ENCODE assay signal across 19 cellular contexts in the genomic region with DNA sequence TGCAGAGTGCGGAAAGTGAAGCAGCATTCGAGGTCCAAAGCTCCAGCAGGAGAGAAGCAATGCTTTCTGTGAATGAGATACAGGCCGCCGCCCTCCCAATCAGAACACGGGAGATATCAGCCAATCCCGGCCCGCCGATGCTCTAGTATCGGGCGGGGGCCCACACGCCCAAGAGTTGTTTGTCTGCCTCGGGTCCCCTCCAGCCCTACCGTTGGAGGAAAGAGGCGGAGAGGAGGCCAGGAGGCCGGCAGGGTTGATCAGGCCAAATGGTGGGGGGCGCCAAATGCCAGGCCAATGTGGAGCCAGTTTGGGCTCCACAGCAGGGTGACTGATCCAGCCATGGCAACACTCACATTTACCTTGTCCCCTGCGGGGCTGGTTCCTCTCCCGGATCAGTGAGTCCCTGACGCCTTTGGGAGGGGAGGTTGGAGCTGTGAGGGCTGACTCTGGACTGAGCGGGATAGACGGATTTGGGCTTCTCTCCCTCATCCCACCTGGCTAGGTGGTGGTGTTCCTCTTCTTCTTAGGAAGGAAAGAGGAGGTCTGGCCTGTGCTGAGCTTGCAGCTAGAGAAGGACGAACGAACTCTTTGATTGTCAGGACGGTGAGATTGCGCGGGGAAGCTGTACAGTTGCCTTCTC. TPM values are rescaled to one million over a fixed set of nuclear protein-coding genes. Genes with fewer than 3 reads are reported as not detected.
A peak's percentile ranks its signal among the peaks of the same experiment; 100 is the strongest.
DNase-seq lines count a peak whose midpoint lies in the region; ATAC-seq and TF ChIP-seq lines count a peak whose summit lies in the region.
"Had no signal": no experiment of that assay in that cellular context is flagged by ENCODE, and none has a peak within 500 bp of the region (broad histone marks: within the 10 kb centered on the region; RNA-seq: fewer than 3 reads in every experiment).

No MANE protein-coding gene starts in this region.

- no peak overlapping the region for H3K9ac ChIP-seq in smooth muscle cell (ENCODE audit: low read depth)

- WGBS in esophagus muscularis mucosa = 84% methylated on average over 25 of the region's 26 CpGs
- WGBS in smooth muscle cell (ENCODE audit: low lambda C conversion rate) = 94% methylated on average over 26 of the region's 26 CpGs

- no peak for TF ChIP-seq CTCF in esophagus muscularis mucosa (IDR thresholded peaks at IDR 0.05)
- TF ChIP-seq CTCF in smooth muscle cell (IDR thresholded peaks at IDR 0.05; ENCODE audit: borderline replicate concordance, insufficient read depth, poor library complexity, severe bottlenecking) = no peak

- H2AFZ ChIP-seq in smooth muscle cell (ENCODE audit: low read depth) = no peak overlapping the region

- H3K9me3 ChIP-seq in esophagus muscularis mucosa = no peaks in the 10 kb centered on the region
- H3K9me3 ChIP-seq in smooth muscle cell (replicated peaks; ENCODE audit: low read depth) = no peaks in the 10 kb centered on the region
- H3K9me3 ChIP-seq: BE2C, Caco-2 had no signal

- TF ChIP-seq EP300 in esophagus muscularis mucosa (IDR thresholded peaks at IDR 0.05) = no peak

- intact Hi-C loops in esophagus muscularis mucosa (cut with DNase I) (no loop called here), sciatic nerve (cut with DNase I) (no loop called here)

- H3K27me3 ChIP-seq in esophagus muscularis mucosa (no peaks in the 10 kb centered on the region), smooth muscle cell (ENCODE audit: low read depth) (no peaks in the 10 kb centered on the region)
- H3K27me3 ChIP-seq: BE2C had no signal

- H3K4me3 ChIP-seq in esophagus muscularis mucosa (no peak overlapping the region), smooth muscle cell (no peak overlapping the region)

- no peak overlapping the region for H3K4me2 ChIP-seq in smooth muscle cell

- ATAC-seq in sciatic nerve (no peak), GM18519 (IDR thresholded peaks at IDR 0.05; ENCODE audit: low FRiP score, unreplicated experiment) (no peak)
- ATAC-seq: HepG2, PC-3 had no signal

- peak; percentile 9 to 10 for DNase-seq in activated T-cell treated with anti-CD3 and anti-CD28 coated beads, Interleukin-2, amount 50 U/mL, for 48 hours
- no peak for DNase-seq in activated T-cell treated with anti-CD3 and anti-CD28 coated beads, Interleukin-2, amount 50 U/mL, for 1 hour
- DNase-seq in esophagus muscularis mucosa (ENCODE audit: extremely low spot score) (peak; percentile 66), sciatic nerve (ENCODE audit: low spot score) (peak; percentile 53), NCI-H1417 treated with DMSO at 0.1 percent for 48 hours (lab: John Stamatoyannopoulos, UW) (no peak), smooth muscle cell (lab: John Stamatoyannopoulos, UW; ENCODE audit: unreplicated experiment) (no peak)
- DNase-seq: BE2C; CD4-positive, alpha-beta T cell; KG1; MV-4-11; NCI-H187; NCI-H2107; NCI-H524; PC-3; RPMI8226; SHP77 treated with DMSO at 0.1 percent for 48 hours had no signal

- H3K79me2 ChIP-seq in smooth muscle cell (ENCODE audit: low read depth) = no peaks in the 10 kb centered on the region

- H3K4me1 ChIP-seq in esophagus muscularis mucosa (no peaks in the 10 kb centered on the region), smooth muscle cell (ENCODE audit: low read depth) (no peaks in the 10 kb centered on the region)
- H3K4me1 ChIP-seq: BE2C had no signal

- no peaks in the 10 kb centered on the region for H3F3A ChIP-seq in smooth muscle cell (ENCODE audit: low read depth)

- no peaks in the 10 kb centered on the region for H4K20me1 ChIP-seq in smooth muscle cell (ENCODE audit: low read depth)

- H3K27ac ChIP-seq in esophagus muscularis mucosa (replicated peaks in 1 of 4) = no peak overlapping the region
- H3K27ac ChIP-seq in smooth muscle cell (ENCODE audit: low read depth) = no peak overlapping the region

- H3K36me3 ChIP-seq in esophagus muscularis mucosa (no peaks in the 10 kb centered on the region), smooth muscle cell (ENCODE audit: low read depth) (no peaks in the 10 kb centered on the region)
- H3K36me3 ChIP-seq: BE2C had no signal

- no peak for TF ChIP-seq POLR2A in esophagus muscularis mucosa (IDR thresholded peaks at IDR 0.05; ENCODE audit: low read depth)

RNA-seq across cellular contexts. Expression of a gene that starts 10.4 kb away (rescaled TPM):
- total RNA-seq in esophagus muscularis mucosa (10 to 100 TPM; 30.3 to 72.2 (median 51.2) TPM), sciatic nerve (44.3 TPM), smooth muscle cell (7.0 and 11.1 TPM in 2 replicates)
- 10.4 and 11.7 TPM in 2 replicates for polyA plus RNA-seq in smooth muscle cell

RNA-seq across cellular contexts. Expression of a gene that starts 22.4 kb away (rescaled TPM):
- total RNA-seq in esophagus muscularis mucosa = 100 to 1,000 TPM in 3 of 4 donors, 10 to 100 TPM in 1; 98.9 to 154 (median 121) TPM
- total RNA-seq in sciatic nerve = 73.8 TPM
- 52.1 and 61.8 TPM in 2 replicates for total RNA-seq in smooth muscle cell
- polyA plus RNA-seq in smooth muscle cell = 24.9 and 25.3 TPM in 2 replicates

RNA-seq across cellular contexts. Expression of a gene that starts 41.4 kb away (rescaled TPM):
- total RNA-seq in esophagus muscularis mucosa = 100 to 1,000 TPM; 136 to 185 (median 156) TPM
- total RNA-seq in sciatic nerve = 169 TPM
- total RNA-seq in smooth muscle cell = 194 and 200 TPM in 2 replicates
- polyA plus RNA-seq in smooth muscle cell = 57.9 and 61.3 TPM in 2 replicates

Comparison
In these comparisons a context has a peak if more than half of its experiments do, and no peak if none do; other contexts are left out.
1. DNase-seq: peak in activated T-cell treated with anti-CD3 and anti-CD28 coated beads, Interleukin-2, amount 50 U/mL, for 48 hours (2 of 2), esophagus muscularis mucosa (single experiment) and sciatic nerve (single experiment); none in activated T-cell treated with anti-CD3 and anti-CD28 coated beads, Interleukin-2, amount 50 U/mL, for 1 hour (single experiment), NCI-H1417 treated with DMSO at 0.1 percent for 48 hours (single experiment) and smooth muscle cell (single experiment).